ENCODE assay signal across 26 cellular contexts in genomic region chr1:229835226-229835625, GRCh38.
DNase-seq lines count a peak whose midpoint lies in the region; FAIRE-seq and TF ChIP-seq lines count a peak whose summit lies in the region.
"Had no signal": no experiment of that assay in that cellular context is flagged by ENCODE, and none has a peak within 500 bp of the region (broad histone marks: within the 10 kb centered on the region; RNA-seq: fewer than 3 reads in every experiment).

No MANE protein-coding gene starts in this region.

- TF ChIP-seq EP300 in H1 (IDR thresholded peaks at IDR 0.05; ENCODE audit: borderline replicate concordance in 1 of 2, low read depth in 2 of 2, low read length in 2 of 2): no peak

- no peak overlapping the region for H3K23ac ChIP-seq in H1 (ENCODE audit: insufficient read length)

- no peak overlapping the region for H2BK20ac ChIP-seq in H1 (ENCODE audit: low read length)

- no peaks in the 10 kb centered on the region for H3K79me2 ChIP-seq in KMS-11 (ENCODE audit: insufficient read depth, low read depth)
- H3K79me2 ChIP-seq in H1 (ENCODE audit: control insufficient read depth in 1 of 2, insufficient read depth in 2 of 2, low read length in 2 of 2): no peaks in the 10 kb centered on the region

- H3K36me3 ChIP-seq in KMS-11 (ENCODE audit: insufficient read depth): no peaks in the 10 kb centered on the region
- H3K36me3 ChIP-seq in H1 (ENCODE audit: control insufficient read depth in 2 of 4, insufficient read depth in 4 of 4, low read length in 3 of 4): no peaks in the 10 kb centered on the region
- H3K36me3 ChIP-seq in H7 (replicated peaks; ENCODE audit: control insufficient read depth, insufficient read depth, low read length): no peaks in the 10 kb centered on the region
- H3K36me3 ChIP-seq: BE2C; BLaER1 treated with 17β-estradiol and CSF1 and Interleukin-3, amounts not matched to agents 10 nM and 100 nM had no signal

- no peak overlapping the region for H3K4me2 ChIP-seq in KMS-11
- no peak overlapping the region for H3K4me2 ChIP-seq in H1 (ENCODE audit: insufficient read depth in 1 of 2, low read depth in 2 of 2, low read length in 2 of 2)
- H3K4me2 ChIP-seq: A549; BLaER1 treated with 17β-estradiol and CSF1 and Interleukin-3, amounts not matched to agents 10 nM and 100 nM had no signal

- DNase-seq in NCI-H146 (lab: John Stamatoyannopoulos, UW) (peak; percentile 47), NCI-H146 treated with DMSO at 0.1 percent for 48 hours (lab: John Stamatoyannopoulos, UW; ENCODE audit: unreplicated experiment) (no peak), NCI-H748 treated with DMSO at 0.1 percent for 48 hours (lab: John Stamatoyannopoulos, UW) (peak; percentile 8), NCI-H748 (lab: John Stamatoyannopoulos, UW; ENCODE audit: unreplicated experiment) (no peak), H1 (ENCODE audit: low read depth in 1 of 2, low spot score in 2 of 2) (no peak), H7 (no peak), NCI-H446 treated with DMSO at 0.1 percent for 48 hours (lab: John Stamatoyannopoulos, UW) (no peak)
- DNase-seq: 8988T; ACHN; AML-193; BE2C; CD4-positive, alpha-beta T cell; CD8-positive, alpha-beta memory T cell; DMS 273 treated with DMSO at 0.1 percent for 48 hours; DMS79; EL; GDM1; GM23248; HCEC 1CT had no signal

- H4K8ac ChIP-seq in H1 (ENCODE audit: extremely low read depth, insufficient read depth, low read length): no peak overlapping the region

- H2BK5ac ChIP-seq in H1 (ENCODE audit: low read depth, low read length): no peak overlapping the region

- H3K9ac ChIP-seq in KMS-11: no peak overlapping the region
- no peak overlapping the region for H3K9ac ChIP-seq in H1 (replicated peaks in 1 of 4; ENCODE audit: extremely low read depth in 1 of 4, low read depth in 3 of 4, low read length in 3 of 4)
- H3K9ac ChIP-seq: BLaER1 treated with 17β-estradiol and CSF1 and Interleukin-3, amounts not matched to agents 10 nM and 100 nM; GM23248 had no signal

- H3K4me1 ChIP-seq in KMS-11 (ENCODE audit: low read depth, poor library complexity, severe bottlenecking): no peaks in the 10 kb centered on the region
- H3K4me1 ChIP-seq in H1 (replicated peaks in 1 of 4; ENCODE audit: control insufficient read depth in 3 of 4, insufficient read depth in 4 of 4, low read length in 3 of 4): no peaks in the 10 kb centered on the region; a peak in 1 of 7 replicates
- H3K4me1 ChIP-seq: A549, BE2C had no signal

- FAIRE-seq in H1 (lab: Jason Lieb, UNC): no peak
- FAIRE-seq: A549, D721Med, GM12878, GM19239, H54 had no signal

- no peaks in the 10 kb centered on the region for H3K79me1 ChIP-seq in H1 (ENCODE audit: low read depth, low read length)

- no peak for TF ChIP-seq RAD21 in H1 (IDR thresholded peaks at IDR 0.05 in 1 of 2, conservative IDR thresholded peaks at IDR 0.05 in 1 of 2; ENCODE audit: low read depth in 2 of 2, low read length in 2 of 2)

- POLR2A ChIA-PET in H1 (lab: Charles Lee; ENCODE audit: partially characterized antibody): no interaction called here

- no peak overlapping the region for H2BK120ac ChIP-seq in H1 (replicated peaks; ENCODE audit: low read depth, low read length)

- H3K18ac ChIP-seq in H1 (ENCODE audit: extremely low read depth, low read length): no peak overlapping the region

- H3K4ac ChIP-seq in H1 (replicated peaks; ENCODE audit: insufficient read length, low read depth, low read length): no peak overlapping the region

- H4K20me1 ChIP-seq in KMS-11 (ENCODE audit: insufficient read depth) (no peaks in the 10 kb centered on the region), H1 (replicated peaks in 1 of 2; ENCODE audit: control insufficient read depth in 1 of 2, insufficient read depth in 2 of 2, low read length in 2 of 2) (no peaks in the 10 kb centered on the region)
- H4K20me1 ChIP-seq: BLaER1 treated with 17β-estradiol and CSF1 and Interleukin-3, amounts not matched to agents 10 nM and 100 nM had no signal

- no peak overlapping the region for H3K14ac ChIP-seq in H1 (ENCODE audit: insufficient read length)

- H3K4me3 ChIP-seq in KMS-11 (IDR thresholded peaks at IDR 0.05; ENCODE audit: insufficient read depth, low read depth, low read length) (no peak overlapping the region), H1 (ENCODE audit: extremely low read depth in 1 of 4, insufficient read depth in 2 of 4, low read depth in 3 of 4, low read length in 4 of 4) (no peak overlapping the region), H7 (ENCODE audit: insufficient read depth, low read depth, low read length) (no peak overlapping the region)
- H3K4me3 ChIP-seq: A549; BLaER1 treated with 17β-estradiol and CSF1 and Interleukin-3, amounts not matched to agents 10 nM and 100 nM; GM12878; GM23248 had no signal

- no peak overlapping the region for H3K27ac ChIP-seq in KMS-11
- H3K27ac ChIP-seq in H1 (ENCODE audit: low read depth, low read length): no peak overlapping the region
- H3K27ac ChIP-seq: A549; BLaER1 treated with 17β-estradiol and CSF1 and Interleukin-3, amounts not matched to agents 10 nM and 100 nM; GM23248 had no signal

- no peak overlapping the region for H3K56ac ChIP-seq in H1 (replicated peaks; ENCODE audit: insufficient read length, low read depth, low read length)

- no peak overlapping the region for H4K5ac ChIP-seq in H1 (ENCODE audit: insufficient read length, low read depth, low read length)

- TF ChIP-seq POLR2A in H1 (IDR thresholded peaks at IDR 0.05; ENCODE audit: control extremely low read depth in 1 of 2, low read depth in 2 of 2, low read length in 2 of 2): no peak

- 77% methylated on average over 5 of the region's 5 CpGs; no CpG with 5 or more reads in 1 of the 2 experiments for WGBS in H1 (ENCODE audit: extremely low coverage in 1 of 2, insufficient coverage in 1 of 2, insufficient read length in 1 of 2, insufficient replicate concordance in 2 of 2, low coverage in 1 of 2, low lambda C conversion rate in 2 of 2, missing lambda C conversion rate in 1 of 2), 2 experiments

- H3K23me2 ChIP-seq in H1 (ENCODE audit: low read depth, low read length): no peaks in the 10 kb centered on the region; the same call in 1 of the 2 replicates

- no peak overlapping the region for H2BK15ac ChIP-seq in H1 (ENCODE audit: low read length)

- H2BK12ac ChIP-seq in H1 (ENCODE audit: low read depth, low read length): no peak overlapping the region

- CTCF ChIA-PET in H1 (lab: Charles Lee; ENCODE audit: partially characterized antibody): interaction anchor here (0.6 to 3.7 kb wide), 2 partner anchors 14 to 53 kb away, joined by 3 to 17 read pairs; no protein-coding TSS in a partner anchor

- H2AFZ ChIP-seq in KMS-11 (ENCODE audit: low read depth) (0 out of 2 replicates have a peak overlapping the region, but pooled peaks have one; percentile 24), H1 (ENCODE audit: low read length) (peak overlapping the region; percentile 26; the same call in 1 of the 2 replicates)
- H2AFZ ChIP-seq: GM23248 had no signal

- no peak overlapping the region for H4K91ac ChIP-seq in H1 (replicated peaks; ENCODE audit: insufficient read length, low read length)

- no peak overlapping the region for H2AK5ac ChIP-seq in H1 (ENCODE audit: low read depth, low read length)

- TF ChIP-seq CTCF in KMS-11 (conservative IDR thresholded peaks at IDR 0.05; ENCODE audit: low read depth, low read length): no peak
- TF ChIP-seq CTCF in H1 (IDR thresholded peaks at IDR 0.05; ENCODE audit: control extremely low read depth in 1 of 3, insufficient read depth in 1 of 3, low read depth in 1 of 3, low read length in 3 of 3): no peak

- no peaks in the 10 kb centered on the region for H3K27me3 ChIP-seq in KMS-11 (ENCODE audit: insufficient read depth, low read depth)
- H3K27me3 ChIP-seq in H1 (replicated peaks in 1 of 4; ENCODE audit: control insufficient read depth in 3 of 4, extremely low read depth in 1 of 4, insufficient read depth in 3 of 4, low read length in 3 of 4): no peaks in the 10 kb centered on the region
- H3K27me3 ChIP-seq in H7 (ENCODE audit: control insufficient read depth, insufficient read depth, low read length): no peaks in the 10 kb centered on the region
- H3K27me3 ChIP-seq: BE2C; BLaER1 treated with 17β-estradiol and CSF1 and Interleukin-3, amounts not matched to agents 10 nM and 100 nM had no signal

- no peaks in the 10 kb centered on the region for H3K9me3 ChIP-seq in H1 (ENCODE audit: insufficient read depth in 2 of 2, low read depth in 1 of 2, low read length in 1 of 2)
- H3K9me3 ChIP-seq: A549, BE2C had no signal

TF ChIP-seq in H1, 55 proteins besides CTCF, POLR2A, EP300 and RAD21:
- TF ChIP-seq CHD2 (IDR thresholded peaks at IDR 0.05; ENCODE audit: low read length) (no peak), FOSL1 (IDR thresholded peaks at IDR 0.05; ENCODE audit: insufficient read depth, low read depth, low read length) (no peak), CTBP2 (IDR thresholded peaks at IDR 0.05; ENCODE audit: borderline replicate concordance, insufficient read depth, insufficient read length, low read length) (no peak)

Comparison
In these comparisons a context has a peak if more than half of its experiments do, and no peak if none do; other contexts are left out.
1. DNase-seq: peak in NCI-H146 (single experiment) and NCI-H748 treated with DMSO at 0.1 percent for 48 hours (single experiment); none in NCI-H146 treated with DMSO at 0.1 percent for 48 hours (single experiment), NCI-H748 (single experiment), H1 (0 of 2), H7 (single experiment) and NCI-H446 treated with DMSO at 0.1 percent for 48 hours (single experiment).